Comparison of ENCODE assay signal across 19 cellular contexts in genomic region chrX:36445576-36445975, GRCh38.
"Had no signal": no experiment of that assay in that cellular context is flagged by ENCODE, and none has a peak within 500 bp of the region (broad histone marks: within the 10 kb centered on the region; RNA-seq: fewer than 3 reads in every experiment).

No MANE protein-coding gene starts in this region.

- H3K4me1 ChIP-seq: adrenal gland had no signal

- H2AFZ ChIP-seq: PC-9 had no signal

- ATAC-seq: activated CD4-positive, CD25-positive, alpha-beta regulatory T cell treated with anti-CD3 and anti-CD28 coated beads, Interleukin-2, amount 50 U/mL, for 24 hours; activated CD8-positive, alpha-beta T cell treated with anti-CD3 and anti-CD28 coated beads for 36 hours; activated T-cell treated with anti-CD3 and anti-CD28 coated beads, Interleukin-2, amount 50 U/mL, for 72 hours; T-cell had no signal

- H3K36me3 ChIP-seq: adrenal gland had no signal

- H3K27me3 ChIP-seq: adrenal gland had no signal

- H3K27ac ChIP-seq: adrenal gland, PC-9 had no signal

- H3K4me3 ChIP-seq: adrenal gland, PC-9 had no signal

- DNase-seq: activated CD4-positive, alpha-beta T cell treated with anti-CD3 and anti-CD28 coated beads for 4 hours; activated CD8-positive, alpha-beta memory T cell treated with anti-CD3 and anti-CD28 coated beads, Interleukin-2, amount 50 U/mL, for 4 hours; activated CD8-positive, alpha-beta T cell treated with anti-CD3 and anti-CD28 coated beads for 36 hours; activated naive CD4-positive, alpha-beta T cell treated with anti-CD3 and anti-CD28 coated beads, Interleukin-2, amount 50 U/mL, for 16 hours; activated naive CD8-positive, alpha-beta T cell treated with anti-CD3 and anti-CD28 coated beads, Interleukin-2, amount 10 ng/mL, durations not matched to agents 7 days and 5 days; activated T-cell treated with anti-CD3 and anti-CD28 coated beads, Interleukin-2, amount 50 U/mL, for 72 hours; adrenal gland; KBM-7; NCI-H1092; NCI-H1417; NCI-H2029; NCI-H2107; NCI-H345; NCI-H510A treated with DMSO at 0.1 percent for 48 hours; NCI-H69; PC-9; SIG-M5; T-cell had no signal

- H3K9me3 ChIP-seq: adrenal gland had no signal

- H3K4me2 ChIP-seq: PC-9 had no signal
